ENCODE assay signal across 8 cellular contexts in genomic region chr1:230067871-230068814, GRCh38. TPM values are rescaled to one million over a fixed set of nuclear protein-coding genes. Genes with fewer than 3 reads are reported as not detected.
DNase-seq lines count a peak whose midpoint lies in the region; ATAC-seq, FAIRE-seq and TF ChIP-seq lines count a peak whose summit lies in the region.

No MANE protein-coding gene starts in this region.

- ATAC-seq in HG03457 (IDR thresholded peaks at IDR 0.05; ENCODE audit: unreplicated experiment) = no peak
- ATAC-seq in HG03571 (IDR thresholded peaks at IDR 0.05; ENCODE audit: unreplicated experiment) = no peak

- dilution Hi-C loops in keratinocyte (cut with MboI; ENCODE audit: extremely low pct_ligation_motif_present, low sequenced_read_pairs) = no loop called here

- peak overlapping the region; percentile 86 for H3K4me3 Mint-ChIP-seq in T-helper 1 cell treated with Interleukin-12 subunit alpha and Interleukin-12 subunit beta and Interleukin-4 antibody, amounts not matched to agents 30 μg/mL and 1 μg/mL, for 36 hours

- H2AFZ ChIP-seq in GM23248 (peak overlapping the region; percentile 66), keratinocyte (ENCODE audit: control insufficient read depth, low read length) (peak overlapping the region; percentile 21)

- H3K36me3 ChIP-seq in GM23248 (ENCODE audit: low read depth) (no peaks in the 10 kb centered on the region), keratinocyte (ENCODE audit: control insufficient read depth in 2 of 2, extremely low read depth in 1 of 2, insufficient read depth in 2 of 2, low read length in 2 of 2) (peaks cover 0 to 2% of the 10 kb centered on the region in 2 experiments), skeletal muscle tissue (ENCODE audit: control insufficient read depth in 3 of 3, insufficient read depth in 3 of 3, low read length in 3 of 3) (no peaks in the 10 kb centered on the region)

- peak overlapping the region; percentile 99 for H3K4me2 ChIP-seq in GM23248 (ENCODE audit: unreplicated experiment)
- peak overlapping the region; percentile 100 for H3K4me2 ChIP-seq in keratinocyte (ENCODE audit: control insufficient read depth, extremely low read depth, insufficient read depth, low read depth, low read length)

- H3K27me3 Mint-ChIP-seq in T-helper 1 cell treated with Interleukin-12 subunit alpha and Interleukin-12 subunit beta and Interleukin-4 antibody, amounts not matched to agents 30 μg/mL and 1 μg/mL, for 36 hours (ENCODE audit: low read depth) = peaks cover 4% of the 10 kb centered on the region

- peak overlapping the region; percentile 79 for H3K27ac Mint-ChIP-seq in T-helper 1 cell treated with Interleukin-12 subunit alpha and Interleukin-12 subunit beta and Interleukin-4 antibody, amounts not matched to agents 30 μg/mL and 1 μg/mL, for 36 hours

- peaks cover 11% of the 10 kb centered on the region for H3K36me3 Mint-ChIP-seq in T-helper 1 cell treated with Interleukin-12 subunit alpha and Interleukin-12 subunit beta and Interleukin-4 antibody, amounts not matched to agents 30 μg/mL and 1 μg/mL, for 36 hours (ENCODE audit: low read depth)

- WGBS in GM23248 (ENCODE audit: low coverage in 1 of 2, low lambda C conversion rate in 2 of 2, missing lambda C conversion rate in 2 of 2), 2 experiments = 3% methylated on average over 60 to 65 of the region's 65 CpGs

- H3K27me3 ChIP-seq in GM23248 (replicated peaks; ENCODE audit: insufficient read depth) (no peaks in the 10 kb centered on the region), keratinocyte (ENCODE audit: control insufficient read depth, extremely low read depth, insufficient read depth, low read length) (no peaks in the 10 kb centered on the region), skeletal muscle tissue (ENCODE audit: control insufficient read depth in 3 of 3, insufficient read depth in 3 of 3, low read length in 3 of 3) (no peaks in the 10 kb centered on the region)

- TF ChIP-seq CTCF in AG09319 (IDR thresholded peaks at IDR 0.05; ENCODE audit: low read depth, low read length) (peak; percentile 28), keratinocyte (optimal IDR thresholded peaks at IDR 0.05 in 1 of 3, IDR thresholded peaks at IDR 0.05 in 1 of 3, conservative IDR thresholded peaks at IDR 0.05 in 1 of 3; ENCODE audit: extremely low read depth in 1 of 3, insufficient read depth in 2 of 3, low read length in 3 of 3) (peak in 1 of 3 experiments; percentile 6)

- H3K27ac ChIP-seq in GM23248 (peak overlapping the region; percentile 76), caudate nucleus (ENCODE audit: low read depth, low read length) (peak overlapping the region; percentile 64), keratinocyte (ENCODE audit: control insufficient read depth, insufficient read depth, low read length) (peak overlapping the region; percentile 80), skeletal muscle tissue (ENCODE audit: low read depth, low read length) (peak overlapping the region; percentile 93)

- H3K9me3 Mint-ChIP-seq in T-helper 1 cell treated with Interleukin-12 subunit alpha and Interleukin-12 subunit beta and Interleukin-4 antibody, amounts not matched to agents 30 μg/mL and 1 μg/mL, for 36 hours = peaks cover 4% of the 10 kb centered on the region

- peaks cover 38% of the 10 kb centered on the region for H3K4me1 Mint-ChIP-seq in T-helper 1 cell treated with Interleukin-12 subunit alpha and Interleukin-12 subunit beta and Interleukin-4 antibody, amounts not matched to agents 30 μg/mL and 1 μg/mL, for 36 hours (ENCODE audit: low read depth)

- no peaks in the 10 kb centered on the region for H3K9me2 ChIP-seq in GM23248 (ENCODE audit: insufficient read depth)

- no peaks in the 10 kb centered on the region for H3K9me3 ChIP-seq in GM23248 (ENCODE audit: low read depth)
- no peaks in the 10 kb centered on the region for H3K9me3 ChIP-seq in keratinocyte (ENCODE audit: control insufficient read depth, low read depth, low read length)
- no peaks in the 10 kb centered on the region for H3K9me3 ChIP-seq in skeletal muscle tissue (ENCODE audit: control insufficient read depth in 3 of 3, low read length in 3 of 3)

- H3K4me3 ChIP-seq in GM23248 (peak overlapping the region; percentile 97), keratinocyte (ENCODE audit: control insufficient read depth in 2 of 3, extremely low read depth in 1 of 3, insufficient read depth in 2 of 3, low read depth in 1 of 3, low read length in 3 of 3) (peak overlapping the region; percentile 86 to 96 (median 92)), skeletal muscle tissue (ENCODE audit: low read length in 3 of 3) (peak overlapping the region; percentile 84 to 90 (median 88))

- H4K20me1 ChIP-seq in GM23248 (ENCODE audit: insufficient read depth) (peaks cover 14% of the 10 kb centered on the region; the same call in 1 of the 2 replicates), keratinocyte (ENCODE audit: control insufficient read depth, extremely low read depth, insufficient read depth, low read length) (peaks cover 4% of the 10 kb centered on the region)

- no peak for FAIRE-seq in keratinocyte (lab: Jason Lieb, UNC)

- peak overlapping the region; percentile 93 for H3K9ac ChIP-seq in GM23248
- H3K9ac ChIP-seq in keratinocyte (ENCODE audit: control insufficient read depth, extremely low read depth, insufficient read depth, low read length) = peak overlapping the region; percentile 89
- H3K9ac ChIP-seq in skeletal muscle tissue (ENCODE audit: low read depth in 1 of 3, low read length in 3 of 3) = peak overlapping the region; percentile 77 to 95 (median 94)

- in situ Hi-C loops in GM23248 (cut with MboI) = no loop called here

- DNase-seq in AG09319 (ENCODE audit: extremely low read depth, low read depth) (no peak), GM23248 (peak; percentile 72), caudate nucleus (lab: John Stamatoyannopoulos, UW) (peak in 22 of 61 donors; percentile 9 to 67 (median 42)), keratinocyte (ENCODE audit: low read depth, low spot score) (no peak)

- peaks cover 58% of the 10 kb centered on the region for H3K79me2 ChIP-seq in GM23248 (ENCODE audit: insufficient read depth)
- H3K79me2 ChIP-seq in keratinocyte (ENCODE audit: control insufficient read depth, insufficient read depth, low read length) = peaks cover 59% of the 10 kb centered on the region

- peaks cover 31% of the 10 kb centered on the region for H3K4me1 ChIP-seq in GM23248 (ENCODE audit: insufficient read depth)
- peaks cover 20% of the 10 kb centered on the region for H3K4me1 ChIP-seq in keratinocyte (ENCODE audit: control insufficient read depth, extremely low read depth, insufficient read depth, low read length)
- H3K4me1 ChIP-seq in skeletal muscle tissue (ENCODE audit: control insufficient read depth in 3 of 3, insufficient read depth in 3 of 3, low read length in 3 of 3) = peaks cover 39 to 49% (median 46%) of the 10 kb centered on the region in 3 donors

- H3K9me1 ChIP-seq in keratinocyte (ENCODE audit: control insufficient read depth, extremely low read depth, insufficient read depth, low read length) = peaks cover 5% of the 10 kb centered on the region

- H3F3A ChIP-seq in GM23248 (ENCODE audit: insufficient read depth) = peaks cover 20% of the 10 kb centered on the region; the same call in 1 of the 2 replicates

RNA-seq across cellular contexts. Expression of gene GALNT2, which starts 1.1 kb away (rescaled TPM):
- total RNA-seq in GM23248 (2014; rRNA removed; shearing (Covaris generic)) = 103 and 111 TPM in 2 replicates
- polyA plus RNA-seq in GM23248 (2016; fragmentation: Nextera tagmentation; extraction: Ambion mirVana) = 121 and 124 TPM in 2 replicates
- 58.8 to 106 TPM (median 61.7 TPM) in 3 replicates for polyA plus RNA-seq in keratinocyte
- 18.4 TPM for polyA plus RNA-seq in keratinocyte (2011; ENCODE audit: low read depth)
- polyA plus RNA-seq in keratinocyte (2011; cell fraction: cytosol; rRNA removed) = 34.0 and 45.9 TPM in 2 replicates
- polyA plus RNA-seq in keratinocyte (2011; cell fraction: nucleus; rRNA removed) = 193 and 203 TPM in 2 replicates
- polyA plus RNA-seq in keratinocyte (2012; ENCODE audit: low replicate concordance) = 36.1 and 114 TPM in 2 replicates
- 68.8 to 84.1 TPM (median 73.4 TPM) in 3 replicates for polyA minus RNA-seq in keratinocyte
- 80.0 TPM for polyA minus RNA-seq in keratinocyte (2011; cell fraction: cytosol; rRNA and poly(A)+ RNA removed)
- 166 and 226 TPM in 2 replicates for polyA minus RNA-seq in keratinocyte (2011; cell fraction: nucleus; rRNA and poly(A)+ RNA removed)
- 36.0 TPM for total RNA-seq in skeletal muscle tissue
